In the genomic region with DNA sequence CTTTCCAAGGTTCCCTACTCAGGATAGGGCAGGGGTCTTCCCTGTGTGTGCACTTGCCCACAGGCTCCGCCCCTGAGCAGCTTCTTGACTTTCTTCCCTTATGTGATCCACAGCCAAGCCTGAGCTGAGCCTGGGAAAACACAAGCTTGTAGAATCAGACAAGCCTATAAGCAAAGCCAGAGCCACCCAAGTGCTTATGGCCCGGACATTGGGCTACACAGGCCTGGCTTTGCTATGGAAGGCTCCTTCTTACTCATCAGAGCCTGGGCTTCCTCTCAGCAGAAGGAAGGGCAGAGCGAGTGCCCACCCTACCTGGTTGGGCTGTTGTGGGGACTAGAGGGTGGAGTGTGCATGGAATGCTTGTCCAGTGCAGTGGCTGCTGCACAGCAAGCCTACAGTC, we compare ENCODE assay signal across 1 cellular context.
TF ChIP-seq lines count a peak whose summit lies in the region.

No MANE protein-coding gene starts in this region.

TF ChIP-seq in HepG2, 621 proteins besides CTCF, POLR2A, EP300 and RAD21:
- no peak for TF ChIP-seq SOX13 (IDR thresholded peaks at IDR 0.05)
- TF ChIP-seq SOX13 (CRISPR knock-in tag; conservative IDR thresholded peaks at IDR 0.05 in 1 of 2, IDR thresholded peaks at IDR 0.05 in 1 of 2), result 0 out of 4 replicates have a peak, but pooled peaks of 1 of the 2 experiments have one; percentile 29
- TF ChIP-seq, protein P1, sequence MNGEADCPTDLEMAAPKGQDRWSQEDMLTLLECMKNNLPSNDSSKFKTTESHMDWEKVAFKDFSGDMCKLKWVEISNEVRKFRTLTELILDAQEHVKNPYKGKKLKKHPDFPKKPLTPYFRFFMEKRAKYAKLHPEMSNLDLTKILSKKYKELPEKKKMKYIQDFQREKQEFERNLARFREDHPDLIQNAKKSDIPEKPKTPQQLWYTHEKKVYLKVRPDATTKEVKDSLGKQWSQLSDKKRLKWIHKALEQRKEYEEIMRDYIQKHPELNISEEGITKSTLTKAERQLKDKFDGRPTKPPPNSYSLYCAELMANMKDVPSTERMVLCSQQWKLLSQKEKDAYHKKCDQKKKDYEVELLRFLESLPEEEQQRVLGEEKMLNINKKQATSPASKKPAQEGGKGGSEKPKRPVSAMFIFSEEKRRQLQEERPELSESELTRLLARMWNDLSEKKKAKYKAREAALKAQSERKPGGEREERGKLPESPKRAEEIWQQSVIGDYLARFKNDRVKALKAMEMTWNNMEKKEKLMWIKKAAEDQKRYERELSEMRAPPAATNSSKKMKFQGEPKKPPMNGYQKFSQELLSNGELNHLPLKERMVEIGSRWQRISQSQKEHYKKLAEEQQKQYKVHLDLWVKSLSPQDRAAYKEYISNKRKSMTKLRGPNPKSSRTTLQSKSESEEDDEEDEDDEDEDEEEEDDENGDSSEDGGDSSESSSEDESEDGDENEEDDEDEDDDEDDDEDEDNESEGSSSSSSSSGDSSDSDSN (CRISPR knock-in tag; IDR thresholded peaks at IDR 0.05), result 0 out of 2 replicates have a peak, but pooled peaks have one; percentile 16
- TF ChIP-seq, protein P2, sequence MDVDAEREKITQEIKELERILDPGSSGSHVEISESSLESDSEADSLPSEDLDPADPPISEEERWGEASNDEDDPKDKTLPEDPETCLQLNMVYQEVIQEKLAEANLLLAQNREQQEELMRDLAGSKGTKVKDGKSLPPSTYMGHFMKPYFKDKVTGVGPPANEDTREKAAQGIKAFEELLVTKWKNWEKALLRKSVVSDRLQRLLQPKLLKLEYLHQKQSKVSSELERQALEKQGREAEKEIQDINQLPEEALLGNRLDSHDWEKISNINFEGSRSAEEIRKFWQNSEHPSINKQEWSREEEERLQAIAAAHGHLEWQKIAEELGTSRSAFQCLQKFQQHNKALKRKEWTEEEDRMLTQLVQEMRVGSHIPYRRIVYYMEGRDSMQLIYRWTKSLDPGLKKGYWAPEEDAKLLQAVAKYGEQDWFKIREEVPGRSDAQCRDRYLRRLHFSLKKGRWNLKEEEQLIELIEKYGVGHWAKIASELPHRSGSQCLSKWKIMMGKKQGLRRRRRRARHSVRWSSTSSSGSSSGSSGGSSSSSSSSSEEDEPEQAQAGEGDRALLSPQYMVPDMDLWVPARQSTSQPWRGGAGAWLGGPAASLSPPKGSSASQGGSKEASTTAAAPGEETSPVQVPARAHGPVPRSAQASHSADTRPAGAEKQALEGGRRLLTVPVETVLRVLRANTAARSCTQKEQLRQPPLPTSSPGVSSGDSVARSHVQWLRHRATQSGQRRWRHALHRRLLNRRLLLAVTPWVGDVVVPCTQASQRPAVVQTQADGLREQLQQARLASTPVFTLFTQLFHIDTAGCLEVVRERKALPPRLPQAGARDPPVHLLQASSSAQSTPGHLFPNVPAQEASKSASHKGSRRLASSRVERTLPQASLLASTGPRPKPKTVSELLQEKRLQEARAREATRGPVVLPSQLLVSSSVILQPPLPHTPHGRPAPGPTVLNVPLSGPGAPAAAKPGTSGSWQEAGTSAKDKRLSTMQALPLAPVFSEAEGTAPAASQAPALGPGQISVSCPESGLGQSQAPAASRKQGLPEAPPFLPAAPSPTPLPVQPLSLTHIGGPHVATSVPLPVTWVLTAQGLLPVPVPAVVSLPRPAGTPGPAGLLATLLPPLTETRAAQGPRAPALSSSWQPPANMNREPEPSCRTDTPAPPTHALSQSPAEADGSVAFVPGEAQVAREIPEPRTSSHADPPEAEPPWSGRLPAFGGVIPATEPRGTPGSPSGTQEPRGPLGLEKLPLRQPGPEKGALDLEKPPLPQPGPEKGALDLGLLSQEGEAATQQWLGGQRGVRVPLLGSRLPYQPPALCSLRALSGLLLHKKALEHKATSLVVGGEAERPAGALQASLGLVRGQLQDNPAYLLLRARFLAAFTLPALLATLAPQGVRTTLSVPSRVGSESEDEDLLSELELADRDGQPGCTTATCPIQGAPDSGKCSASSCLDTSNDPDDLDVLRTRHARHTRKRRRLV (CRISPR knock-in tag; IDR thresholded peaks at IDR 0.05), result no peak
